2 cellular contexts compared by ENCODE assay signal in the genomic region with DNA sequence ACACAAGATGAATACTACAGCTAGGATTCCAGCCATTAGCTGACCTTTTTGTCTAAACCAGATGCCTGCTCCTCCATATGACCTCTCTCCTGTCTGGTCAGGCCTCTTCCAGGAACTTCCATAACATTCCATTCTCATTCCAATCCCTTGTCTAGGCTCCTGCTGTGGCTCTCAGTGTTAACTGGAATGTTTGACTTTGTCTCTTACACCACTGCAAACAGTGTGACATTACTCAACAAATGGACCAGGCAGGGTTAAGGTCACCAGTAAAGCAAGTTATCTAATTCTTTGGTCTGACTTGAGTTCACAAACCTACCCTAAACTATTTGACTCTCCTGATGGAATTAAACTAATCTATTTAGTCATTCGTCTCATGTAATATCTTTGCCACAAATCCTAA.
TF ChIP-seq lines count a peak whose summit lies in the region.

No MANE protein-coding gene starts in this region.

TF ChIP-seq in H1, 55 proteins besides CTCF, POLR2A, EP300 and RAD21 (continued from another document and continues in another):
- TF ChIP-seq RFX5 (IDR thresholded peaks at IDR 0.05; ENCODE audit: borderline replicate concordance, low read depth, low read length) = no peak
- TF ChIP-seq HDAC2 (IDR thresholded peaks at IDR 0.05; ENCODE audit: borderline replicate concordance in 1 of 2, low read depth in 2 of 2, low read length in 2 of 2) = peak in 1 of 2 experiments; percentile 61; a peak in 1 of 4 replicates
- TF ChIP-seq POLR2AphosphoS5 (IDR thresholded peaks at IDR 0.05; ENCODE audit: low read depth, low read length) = no peak
- peak; percentile 97 for TF ChIP-seq RXRA (IDR thresholded peaks at IDR 0.05; ENCODE audit: insufficient read depth, low read depth, low read length)
- TF ChIP-seq KDM4A (IDR thresholded peaks at IDR 0.05; ENCODE audit: low read depth, low read length, severe bottlenecking) = no peak
- TF ChIP-seq BACH1 (IDR thresholded peaks at IDR 0.05; ENCODE audit: low read length) = no peak
- TF ChIP-seq, protein P1, sequence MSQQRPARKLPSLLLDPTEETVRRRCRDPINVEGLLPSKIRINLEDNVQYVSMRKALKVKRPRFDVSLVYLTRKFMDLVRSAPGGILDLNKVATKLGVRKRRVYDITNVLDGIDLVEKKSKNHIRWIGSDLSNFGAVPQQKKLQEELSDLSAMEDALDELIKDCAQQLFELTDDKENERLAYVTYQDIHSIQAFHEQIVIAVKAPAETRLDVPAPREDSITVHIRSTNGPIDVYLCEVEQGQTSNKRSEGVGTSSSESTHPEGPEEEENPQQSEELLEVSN (IDR thresholded peaks at IDR 0.05) = no peak
- TF ChIP-seq NANOG (IDR thresholded peaks at IDR 0.05; ENCODE audit: insufficient read depth, low read depth, low read length, poor library complexity, severe bottlenecking) = peak; percentile 39
- TF ChIP-seq TAF1 (IDR thresholded peaks at IDR 0.05; ENCODE audit: low read depth, low read length) = no peak
- TF ChIP-seq POU5F1 (IDR thresholded peaks at IDR 0.05; ENCODE audit: low read depth, low read length) = no peak
- TF ChIP-seq TAF7 (optimal IDR thresholded peaks at IDR 0.05; ENCODE audit: borderline replicate concordance, low read depth, low read length) = no peak
- no peak for TF ChIP-seq SIX5 (IDR thresholded peaks at IDR 0.05; ENCODE audit: low read depth, low read length)
- TF ChIP-seq TEAD4 (IDR thresholded peaks at IDR 0.05; ENCODE audit: low read depth, low read length) = peak; percentile 96
- no peak for TF ChIP-seq RBBP5 (IDR thresholded peaks at IDR 0.05; ENCODE audit: borderline replicate concordance, low read depth, low read length)
- TF ChIP-seq SAP30 (IDR thresholded peaks at IDR 0.05; ENCODE audit: insufficient read depth, insufficient replicate concordance, low read length) = no peak
- no peak for TF ChIP-seq PHF8 (conservative IDR thresholded peaks at IDR 0.05; ENCODE audit: low read depth, low read length)
- TF ChIP-seq CEBPB (IDR thresholded peaks at IDR 0.05; ENCODE audit: low read depth, low read length) = peak; percentile 76
- TF ChIP-seq SP4 (IDR thresholded peaks at IDR 0.05; ENCODE audit: low read length) = no peak
- TF ChIP-seq CBX8 (IDR thresholded peaks at IDR 0.05; ENCODE audit: borderline replicate concordance, low read depth, low read length) = no peak
- TF ChIP-seq SP1 (IDR thresholded peaks at IDR 0.05; ENCODE audit: low read depth, low read length) = 0 out of 2 replicates have a peak, but pooled peaks have one; percentile 49
- TF ChIP-seq CTBP2 (IDR thresholded peaks at IDR 0.05; ENCODE audit: borderline replicate concordance, insufficient read depth, insufficient read length, low read length) = no peak
- TF ChIP-seq, protein P2, sequence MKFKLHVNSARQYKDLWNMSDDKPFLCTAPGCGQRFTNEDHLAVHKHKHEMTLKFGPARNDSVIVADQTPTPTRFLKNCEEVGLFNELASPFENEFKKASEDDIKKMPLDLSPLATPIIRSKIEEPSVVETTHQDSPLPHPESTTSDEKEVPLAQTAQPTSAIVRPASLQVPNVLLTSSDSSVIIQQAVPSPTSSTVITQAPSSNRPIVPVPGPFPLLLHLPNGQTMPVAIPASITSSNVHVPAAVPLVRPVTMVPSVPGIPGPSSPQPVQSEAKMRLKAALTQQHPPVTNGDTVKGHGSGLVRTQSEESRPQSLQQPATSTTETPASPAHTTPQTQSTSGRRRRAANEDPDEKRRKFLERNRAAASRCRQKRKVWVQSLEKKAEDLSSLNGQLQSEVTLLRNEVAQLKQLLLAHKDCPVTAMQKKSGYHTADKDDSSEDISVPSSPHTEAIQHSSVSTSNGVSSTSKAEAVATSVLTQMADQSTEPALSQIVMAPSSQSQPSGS (IDR thresholded peaks at IDR 0.05; ENCODE audit: low read length) = 0 out of 2 replicates have a peak, but pooled peaks have one; percentile 45

TF ChIP-seq in liver, 16 proteins besides CTCF, POLR2A, EP300 and RAD21 (continued from another document):
- TF ChIP-seq GABPA (IDR thresholded peaks at IDR 0.05 in 1 of 2, conservative IDR thresholded peaks at IDR 0.05 in 1 of 2) (no peak), HNF4A (conservative IDR thresholded peaks at IDR 0.05) (peak; percentile 93 to 95), RXRA (IDR thresholded peaks at IDR 0.05) (peak; percentile 97 to 98), JUND (IDR thresholded peaks at IDR 0.05) (peak; percentile 87 to 89), SP1 (IDR thresholded peaks at IDR 0.05) (peak; percentile 91), FOXA1 (IDR thresholded peaks at IDR 0.05) (peak; percentile 59), EGR1 (IDR thresholded peaks at IDR 0.05; ENCODE audit: low read depth in 2 of 2) (peak in 1 of 2 donors; percentile 52), HNF4G (IDR thresholded peaks at IDR 0.05) (peak; percentile 83), NR2F2 (IDR thresholded peaks at IDR 0.05) (peak; percentile 87), FOXA2 (IDR thresholded peaks at IDR 0.05) (peak; percentile 55)
- TF ChIP-seq, protein P3, sequence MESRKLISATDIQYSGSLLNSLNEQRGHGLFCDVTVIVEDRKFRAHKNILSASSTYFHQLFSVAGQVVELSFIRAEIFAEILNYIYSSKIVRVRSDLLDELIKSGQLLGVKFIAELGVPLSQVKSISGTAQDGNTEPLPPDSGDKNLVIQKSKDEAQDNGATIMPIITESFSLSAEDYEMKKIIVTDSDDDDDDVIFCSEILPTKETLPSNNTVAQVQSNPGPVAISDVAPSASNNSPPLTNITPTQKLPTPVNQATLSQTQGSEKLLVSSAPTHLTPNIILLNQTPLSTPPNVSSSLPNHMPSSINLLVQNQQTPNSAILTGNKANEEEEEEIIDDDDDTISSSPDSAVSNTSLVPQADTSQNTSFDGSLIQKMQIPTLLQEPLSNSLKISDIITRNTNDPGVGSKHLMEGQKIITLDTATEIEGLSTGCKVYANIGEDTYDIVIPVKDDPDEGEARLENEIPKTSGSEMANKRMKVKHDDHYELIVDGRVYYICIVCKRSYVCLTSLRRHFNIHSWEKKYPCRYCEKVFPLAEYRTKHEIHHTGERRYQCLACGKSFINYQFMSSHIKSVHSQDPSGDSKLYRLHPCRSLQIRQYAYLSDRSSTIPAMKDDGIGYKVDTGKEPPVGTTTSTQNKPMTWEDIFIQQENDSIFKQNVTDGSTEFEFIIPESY (IDR thresholded peaks at IDR 0.05) = peak; percentile 87
- TF ChIP-seq, protein P4, sequence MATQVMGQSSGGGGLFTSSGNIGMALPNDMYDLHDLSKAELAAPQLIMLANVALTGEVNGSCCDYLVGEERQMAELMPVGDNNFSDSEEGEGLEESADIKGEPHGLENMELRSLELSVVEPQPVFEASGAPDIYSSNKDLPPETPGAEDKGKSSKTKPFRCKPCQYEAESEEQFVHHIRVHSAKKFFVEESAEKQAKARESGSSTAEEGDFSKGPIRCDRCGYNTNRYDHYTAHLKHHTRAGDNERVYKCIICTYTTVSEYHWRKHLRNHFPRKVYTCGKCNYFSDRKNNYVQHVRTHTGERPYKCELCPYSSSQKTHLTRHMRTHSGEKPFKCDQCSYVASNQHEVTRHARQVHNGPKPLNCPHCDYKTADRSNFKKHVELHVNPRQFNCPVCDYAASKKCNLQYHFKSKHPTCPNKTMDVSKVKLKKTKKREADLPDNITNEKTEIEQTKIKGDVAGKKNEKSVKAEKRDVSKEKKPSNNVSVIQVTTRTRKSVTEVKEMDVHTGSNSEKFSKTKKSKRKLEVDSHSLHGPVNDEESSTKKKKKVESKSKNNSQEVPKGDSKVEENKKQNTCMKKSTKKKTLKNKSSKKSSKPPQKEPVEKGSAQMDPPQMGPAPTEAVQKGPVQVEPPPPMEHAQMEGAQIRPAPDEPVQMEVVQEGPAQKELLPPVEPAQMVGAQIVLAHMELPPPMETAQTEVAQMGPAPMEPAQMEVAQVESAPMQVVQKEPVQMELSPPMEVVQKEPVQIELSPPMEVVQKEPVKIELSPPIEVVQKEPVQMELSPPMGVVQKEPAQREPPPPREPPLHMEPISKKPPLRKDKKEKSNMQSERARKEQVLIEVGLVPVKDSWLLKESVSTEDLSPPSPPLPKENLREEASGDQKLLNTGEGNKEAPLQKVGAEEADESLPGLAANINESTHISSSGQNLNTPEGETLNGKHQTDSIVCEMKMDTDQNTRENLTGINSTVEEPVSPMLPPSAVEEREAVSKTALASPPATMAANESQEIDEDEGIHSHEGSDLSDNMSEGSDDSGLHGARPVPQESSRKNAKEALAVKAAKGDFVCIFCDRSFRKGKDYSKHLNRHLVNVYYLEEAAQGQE (IDR thresholded peaks at IDR 0.05) = peak; percentile 72
- TF ChIP-seq, protein P5, sequence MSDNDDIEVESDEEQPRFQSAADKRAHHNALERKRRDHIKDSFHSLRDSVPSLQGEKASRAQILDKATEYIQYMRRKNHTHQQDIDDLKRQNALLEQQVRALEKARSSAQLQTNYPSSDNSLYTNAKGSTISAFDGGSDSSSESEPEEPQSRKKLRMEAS (IDR thresholded peaks at IDR 0.05) = peak; percentile 85
